In the genomic region with DNA sequence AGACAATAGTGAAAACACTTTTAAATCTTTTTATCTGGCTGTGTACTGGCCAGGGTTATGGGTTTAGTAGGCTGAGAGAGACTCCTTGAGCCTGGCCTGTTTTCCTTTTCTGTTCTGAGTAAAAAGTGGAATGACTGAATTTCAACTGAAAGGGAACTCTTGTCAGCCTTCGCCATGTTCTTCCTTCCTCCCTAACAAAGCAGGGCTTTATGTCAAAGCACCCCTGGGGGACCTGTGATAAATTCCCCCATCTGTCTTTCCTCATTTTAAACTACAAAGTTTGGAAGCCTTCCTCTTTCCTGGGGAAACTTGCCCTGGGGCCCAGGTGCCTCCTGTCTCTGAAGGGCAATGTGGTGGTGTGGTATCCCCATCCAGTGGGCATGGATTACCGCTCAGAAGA, we compare ENCODE assay signal across 13 cellular contexts. TPM values are rescaled to one million over a fixed set of nuclear protein-coding genes. Genes with fewer than 3 reads are reported as not detected.
A peak's percentile ranks its signal among the peaks of the same experiment; 100 is the strongest.
DNase-seq lines count a peak whose midpoint lies in the region; ATAC-seq and TF ChIP-seq lines count a peak whose summit lies in the region.
"Had no signal": no experiment of that assay in that cellular context is flagged by ENCODE, and none has a peak within 500 bp of the region (broad histone marks: within the 10 kb centered on the region; RNA-seq: fewer than 3 reads in every experiment).

No MANE protein-coding gene starts in this region.

- peaks cover 87% of the 10 kb centered on the region for H3K4me1 Mint-ChIP-seq in activated naive CD4-positive, alpha-beta T cell treated with anti-CD3 and anti-CD28 coated beads, Interleukin-2, amount 50 U/mL, for 24 hours
- H3K4me1 Mint-ChIP-seq in T-helper 17 cell (peaks cover 67% of the 10 kb centered on the region), endothelial cell (ENCODE audit: unreplicated experiment) (peaks cover 63% of the 10 kb centered on the region)
- peaks cover 91% of the 10 kb centered on the region for H3K4me1 Mint-ChIP-seq in stimulated activated memory B cell treated with anti-CD40 and anti-IgM and Interleukin-4, amounts not matched to agents 10 μg/mL and 1 μg/mL and 100 μg/mL, for 72 hours

- TF ChIP-seq CTCF in endothelial cell (IDR thresholded peaks at IDR 0.05; ENCODE audit: unreplicated experiment), result no peak

- H3K36me3 Mint-ChIP-seq in activated naive CD4-positive, alpha-beta T cell treated with anti-CD3 and anti-CD28 coated beads, Interleukin-2, amount 50 U/mL, for 24 hours, result peaks cover 2% of the 10 kb centered on the region
- no peaks in the 10 kb centered on the region for H3K36me3 Mint-ChIP-seq in T-helper 17 cell (ENCODE audit: low read depth)
- no peaks in the 10 kb centered on the region for H3K36me3 Mint-ChIP-seq in endothelial cell (ENCODE audit: low read depth, unreplicated experiment)
- H3K36me3 Mint-ChIP-seq in stimulated activated memory B cell treated with anti-CD40 and anti-IgM and Interleukin-4, amounts not matched to agents 10 μg/mL and 1 μg/mL and 100 μg/mL, for 72 hours, result peaks cover 5% of the 10 kb centered on the region

- H3K9me3 Mint-ChIP-seq in activated naive CD4-positive, alpha-beta T cell treated with anti-CD3 and anti-CD28 coated beads, Interleukin-2, amount 50 U/mL, for 24 hours, result no peaks in the 10 kb centered on the region
- no peaks in the 10 kb centered on the region for H3K9me3 Mint-ChIP-seq in endothelial cell (ENCODE audit: unreplicated experiment)
- H3K9me3 Mint-ChIP-seq in stimulated activated memory B cell treated with anti-CD40 and anti-IgM and Interleukin-4, amounts not matched to agents 10 μg/mL and 1 μg/mL and 100 μg/mL, for 72 hours, result no peaks in the 10 kb centered on the region

- H3K9me3 ChIP-seq in T-helper 17 cell (ENCODE audit: control insufficient read depth, low read length, poor library complexity, severe bottlenecking), result no peaks in the 10 kb centered on the region
- H3K9me3 ChIP-seq: lower lobe of right lung, pancreas, uterus had no signal

- H3K27me3 Mint-ChIP-seq in activated naive CD4-positive, alpha-beta T cell treated with anti-CD3 and anti-CD28 coated beads, Interleukin-2, amount 50 U/mL, for 24 hours, result no peaks in the 10 kb centered on the region
- H3K27me3 Mint-ChIP-seq in T-helper 17 cell (no peaks in the 10 kb centered on the region), endothelial cell (ENCODE audit: unreplicated experiment) (peaks cover 1% of the 10 kb centered on the region)
- H3K27me3 Mint-ChIP-seq in stimulated activated memory B cell treated with anti-CD40 and anti-IgM and Interleukin-4, amounts not matched to agents 10 μg/mL and 1 μg/mL and 100 μg/mL, for 72 hours, result no peaks in the 10 kb centered on the region

- H3K27ac Mint-ChIP-seq in activated naive CD4-positive, alpha-beta T cell treated with anti-CD3 and anti-CD28 coated beads, Interleukin-2, amount 50 U/mL, for 24 hours, result peak overlapping the region; percentile 57
- peak overlapping the region; percentile 94 for H3K27ac Mint-ChIP-seq in T-helper 17 cell
- peak overlapping the region; percentile 11 for H3K27ac Mint-ChIP-seq in endothelial cell (ENCODE audit: unreplicated experiment)
- peak overlapping the region; percentile 71 for H3K27ac Mint-ChIP-seq in stimulated activated memory B cell treated with anti-CD40 and anti-IgM and Interleukin-4, amounts not matched to agents 10 μg/mL and 1 μg/mL and 100 μg/mL, for 72 hours

- no peak overlapping the region for H3K4me3 Mint-ChIP-seq in activated naive CD4-positive, alpha-beta T cell treated with anti-CD3 and anti-CD28 coated beads, Interleukin-2, amount 50 U/mL, for 24 hours
- H3K4me3 Mint-ChIP-seq in T-helper 17 cell (peak overlapping the region; percentile 68), endothelial cell (ENCODE audit: unreplicated experiment) (no peak overlapping the region)
- H3K4me3 Mint-ChIP-seq in stimulated activated memory B cell treated with anti-CD40 and anti-IgM and Interleukin-4, amounts not matched to agents 10 μg/mL and 1 μg/mL and 100 μg/mL, for 72 hours, result peak overlapping the region; percentile 22

- ATAC-seq in T-helper 17 cell (no peak), GM21447 (IDR thresholded peaks at IDR 0.05; ENCODE audit: unreplicated experiment) (no peak)
- ATAC-seq in stimulated activated memory B cell treated with anti-CD40 and anti-IgM and Interleukin-4, amounts not matched to agents 10 μg/mL and 1 μg/mL and 100 μg/mL, for 72 hours, result no peak

- no peak for DNase-seq in activated naive CD4-positive, alpha-beta T cell treated with anti-CD3 and anti-CD28 coated beads, Interleukin-2, amount 50 U/mL, for 16 hours
- no peak for DNase-seq in T-helper 17 cell
- DNase-seq in endothelial cell (ENCODE audit: low spot score), result no peak
- DNase-seq in stimulated activated CD4-positive, alpha-beta T cell treated with anti-CD3 and anti-CD28 coated beads, Interleukin-2, amount 100 ng/mL, for 24 hours, result no peak
- DNase-seq in NCI-H2029 (lab: John Stamatoyannopoulos, UW), result no peak
- DNase-seq: activated CD4-positive, alpha-beta T cell treated with anti-CD3 and anti-CD28 coated beads, Interleukin-2, amount 50 U/mL, for 48 hours; lower lobe of right lung; pancreas; stimulated activated CD4-positive, alpha-beta T cell treated with anti-CD3 and anti-CD28 coated beads, Interleukin-15, amount 100 ng/mL, for 24 hours; uterus had no signal

RNA-seq across cellular contexts. Expression of a gene that starts 29.7 kb away (rescaled TPM):
- 100 to 1,000 TPM; 121 to 125 TPM for total RNA-seq in T-helper 17 cell
- 198 TPM for total RNA-seq in endothelial cell (ENCODE audit: unreplicated experiment)

Comparison
In these comparisons a context has a peak if more than half of its experiments do, and no peak if none do; other contexts are left out.
1. H3K27ac Mint-ChIP-seq: peak in every context shown above with its lines; median percentile 94 in T-helper 17 cell; 71 in stimulated activated memory B cell treated with anti-CD40 and anti-IgM and Interleukin-4, amounts not matched to agents 10 μg/mL and 1 μg/mL and 100 μg/mL, for 72 hours; 57 in activated naive CD4-positive, alpha-beta T cell treated with anti-CD3 and anti-CD28 coated beads, Interleukin-2, amount 50 U/mL, for 24 hours; 11 in endothelial cell.
2. H3K4me3 Mint-ChIP-seq: peak in T-helper 17 cell (single experiment) and stimulated activated memory B cell treated with anti-CD40 and anti-IgM and Interleukin-4, amounts not matched to agents 10 μg/mL and 1 μg/mL and 100 μg/mL, for 72 hours (single experiment); none in activated naive CD4-positive, alpha-beta T cell treated with anti-CD3 and anti-CD28 coated beads, Interleukin-2, amount 50 U/mL, for 24 hours (single experiment) and endothelial cell (single experiment).